Comparison of ENCODE assay signal across 10 cellular contexts in genomic region chr4:151658959-151659593, GRCh38.
A peak's percentile ranks its signal among the peaks of the same experiment; 100 is the strongest.
DNase-seq lines count a peak whose midpoint lies in the region; ATAC-seq, FAIRE-seq and TF ChIP-seq lines count a peak whose summit lies in the region.
"Had no signal": no experiment of that assay in that cellular context is flagged by ENCODE, and none has a peak within 500 bp of the region (broad histone marks: within the 10 kb centered on the region; RNA-seq: fewer than 3 reads in every experiment).

No MANE protein-coding gene starts in this region.

- ATAC-seq in HG03442 (IDR thresholded peaks at IDR 0.05; ENCODE audit: unreplicated experiment) (peak; percentile 61), HG02759 (IDR thresholded peaks at IDR 0.05; ENCODE audit: unreplicated experiment) (no peak), GM18873 (IDR thresholded peaks at IDR 0.05; ENCODE audit: low FRiP score, unreplicated experiment) (no peak)
- ATAC-seq: right cardiac atrium had no signal

- H3K79me2 ChIP-seq in endothelial cell of umbilical vein (ENCODE audit: control insufficient read depth, insufficient read depth, low read length) = no peaks in the 10 kb centered on the region

- FAIRE-seq in endothelial cell of umbilical vein (lab: Jason Lieb, UNC) = peak; percentile 67
- no peak for FAIRE-seq in urothelium cell line (lab: Jason Lieb, UNC)
- FAIRE-seq: islet of Langerhans had no signal

- no peak overlapping the region for H3K4me3 ChIP-seq in endothelial cell of umbilical vein (replicated peaks in 1 of 3; ENCODE audit: insufficient read depth in 1 of 3, low read depth in 1 of 3, low read length in 3 of 3)

- intact Hi-C loops in endothelial cell of umbilical vein (cut with micrococcal nuclease) = loop anchor here (1.0 kb wide), 1 partner anchor 15 kb away; no protein-coding TSS in a partner anchor

- no peak for TF ChIP-seq POLR2A in endothelial cell of umbilical vein (IDR thresholded peaks at IDR 0.05; ENCODE audit: low read depth, low read length)

- DNase-seq in EL (peak; percentile 60), endothelial cell of umbilical vein (ENCODE audit: low read depth, low spot score) (peak; percentile 30), renal cortical epithelial cell (ENCODE audit: low read depth) (peak; percentile 19), SK-N-DZ (ENCODE audit: low spot score) (no peak), urothelium cell line (ENCODE audit: low spot score) (no peak)
- DNase-seq: right cardiac atrium had no signal

- no peak overlapping the region for H3K4me2 ChIP-seq in endothelial cell of umbilical vein (ENCODE audit: insufficient read depth, low read length)

- no peaks in the 10 kb centered on the region for H4K20me1 ChIP-seq in endothelial cell of umbilical vein (replicated peaks; ENCODE audit: control insufficient read depth, extremely low read depth, insufficient read depth, low read length)

- peak overlapping the region; percentile 42 for H3K27ac ChIP-seq in endothelial cell of umbilical vein (ENCODE audit: insufficient read depth, low read depth, low read length)

- H3K36me3 ChIP-seq in endothelial cell of umbilical vein (ENCODE audit: control insufficient read depth in 2 of 2, extremely low read depth in 1 of 2, insufficient read depth in 2 of 2, low read length in 2 of 2) = no peaks in the 10 kb centered on the region

- no peaks in the 10 kb centered on the region for H3K27me3 ChIP-seq in endothelial cell of umbilical vein (ENCODE audit: control insufficient read depth in 2 of 2, insufficient read depth in 2 of 2, low read length in 2 of 2)

- POLR2A ChIA-PET in endothelial cell of umbilical vein (lab: Charles Lee) = interaction anchor here (0.6 kb wide), 1 partner anchor 244 kb away, joined by 9 read pairs; no protein-coding TSS in a partner anchor

- H3K9ac ChIP-seq in endothelial cell of umbilical vein (replicated peaks; ENCODE audit: extremely low read depth, insufficient read depth, low read length) = no peak overlapping the region

- BruUV-seq in endothelial cell of umbilical vein (replicated peaks; lab: Mats Ljungman, UMichigan) = no TSS peak

- peaks cover 13% of the 10 kb centered on the region for H3K4me1 ChIP-seq in endothelial cell of umbilical vein (ENCODE audit: control insufficient read depth, extremely low read depth, insufficient read depth, low read length)

- H3K9me1 ChIP-seq in endothelial cell of umbilical vein (replicated peaks; ENCODE audit: control insufficient read depth, extremely low read depth, insufficient read depth, low read length) = no peaks in the 10 kb centered on the region

- no peak for TF ChIP-seq CTCF in endothelial cell of umbilical vein (IDR thresholded peaks at IDR 0.05; ENCODE audit: extremely low read depth in 1 of 2, insufficient read depth in 1 of 2, low read depth in 1 of 2, low read length in 2 of 2)

- no peaks in the 10 kb centered on the region for H3K9me3 ChIP-seq in endothelial cell of umbilical vein (replicated peaks; ENCODE audit: control insufficient read depth, insufficient read depth, low read length)

- dilution Hi-C loops in endothelial cell of umbilical vein (cut with MboI; ENCODE audit: extremely low pct_ligation_motif_present, low sequenced_read_pairs) = no loop called here

- H2AFZ ChIP-seq in endothelial cell of umbilical vein (ENCODE audit: low read depth, low read length) = no peak overlapping the region

- CTCF ChIA-PET in endothelial cell of umbilical vein (lab: Charles Lee) = interaction anchor here (1.4 kb wide), 1 partner anchor 18 kb away, joined by 3 read pairs; no protein-coding TSS in a partner anchor

TF ChIP-seq in endothelial cell of umbilical vein, 7 proteins besides CTCF, POLR2A, EP300 and RAD21:
- TF ChIP-seq JUN (IDR thresholded peaks at IDR 0.05; ENCODE audit: borderline replicate concordance, insufficient read depth, insufficient read length, low read depth) (no peak), FOS (IDR thresholded peaks at IDR 0.05; ENCODE audit: borderline replicate concordance, insufficient read depth, low read length) (peak; percentile 48), EZH2 (IDR thresholded peaks at IDR 0.05; ENCODE audit: borderline replicate concordance, low read depth, low read length, severe bottlenecking) (no peak)

Comparison
In these comparisons a context has a peak if more than half of its experiments do, and no peak if none do; other contexts are left out.
1. DNase-seq: peak in EL (single experiment), endothelial cell of umbilical vein (single experiment) and renal cortical epithelial cell (single experiment); none in SK-N-DZ (single experiment) and urothelium cell line (single experiment).